In the genomic region with DNA sequence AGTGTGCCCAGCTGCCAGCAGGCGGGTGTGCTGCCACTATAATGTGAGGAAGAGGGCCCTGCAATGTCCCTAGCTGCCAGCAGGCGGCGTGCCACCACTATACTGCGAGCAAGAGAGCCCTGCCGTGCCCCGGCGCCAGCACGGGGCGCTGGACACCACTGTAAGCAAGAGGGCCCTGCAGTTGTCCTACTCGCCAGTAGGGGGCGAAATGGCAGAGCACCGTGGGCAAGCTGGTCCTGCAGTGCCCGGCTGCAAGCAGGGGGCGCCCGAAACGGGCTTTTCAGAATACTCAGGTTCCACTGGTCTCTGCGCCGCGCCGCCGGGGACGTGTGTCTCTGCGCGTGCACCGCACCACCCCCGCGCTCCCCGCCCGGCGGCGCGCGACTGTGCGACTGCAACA, we compare ENCODE assay signal across 8 cellular contexts. TPM values are rescaled to one million over a fixed set of nuclear protein-coding genes. Genes with fewer than 3 reads are reported as not detected.
DNase-seq lines count a peak whose midpoint lies in the region; FAIRE-seq and TF ChIP-seq lines count a peak whose summit lies in the region.
"Not testable (repeated sequence)": the region's sequence is repeated elsewhere in the genome, so short reads cannot be mapped to it uniquely, and the experiment has no call there.

No MANE protein-coding gene starts in this region.

- not testable (repeated sequence) for H2AFZ ChIP-seq in SK-N-SH (ENCODE audit: low read depth); endothelial cell of umbilical vein (ENCODE audit: low read depth, low read length)

- H3K9me2 ChIP-seq in SK-N-SH, result not testable (repeated sequence)

- intact Hi-C loops in endothelial cell of umbilical vein (cut with micrococcal nuclease), result not testable (repeated sequence)

- CTCF ChIA-PET in SK-N-SH (lab: Yijun Ruan, JAX), result interaction anchor here (1.0 to 1.4 kb wide), 2 partner anchors 11 to 54 kb away, joined by 3 to 5 read pairs; no protein-coding TSS in a partner anchor
- CTCF ChIA-PET in endothelial cell of umbilical vein (lab: Charles Lee), result not testable (repeated sequence)

- H3K27me3 ChIP-seq in SK-N-SH (ENCODE audit: insufficient read depth), result not testable (repeated sequence)
- H3K27me3 ChIP-seq in endothelial cell of umbilical vein (ENCODE audit: control insufficient read depth in 2 of 2, insufficient read depth in 2 of 2, low read length in 2 of 2), result peaks cover 9 to 11% of the 10 kb centered on the region in 2 experiments

- not testable (repeated sequence) for H3K4me3 ChIP-seq in AG10803 (ENCODE audit: low read length); NB4 (ENCODE audit: low read depth, low read length); SK-N-SH (ENCODE audit: low read depth in 2 of 2, low read length in 1 of 2); endothelial cell of umbilical vein (replicated peaks in 1 of 3; ENCODE audit: insufficient read depth in 1 of 3, low read depth in 1 of 3, low read length in 3 of 3)

- H3K4me1 ChIP-seq in SK-N-SH (ENCODE audit: control insufficient read depth in 1 of 2, insufficient read depth in 2 of 2, low read depth in 1 of 2, low read length in 1 of 2); endothelial cell of umbilical vein (ENCODE audit: control insufficient read depth, extremely low read depth, insufficient read depth, low read length): not testable (repeated sequence)

- BruUV-seq in endothelial cell of umbilical vein (replicated peaks; lab: Mats Ljungman, UMichigan), result not testable (repeated sequence)

- not testable (repeated sequence) for H3K36me3 ChIP-seq in SK-N-SH (replicated peaks in 1 of 2; ENCODE audit: control insufficient read depth in 1 of 2, insufficient read depth in 2 of 2, low read length in 1 of 2); endothelial cell of umbilical vein (ENCODE audit: control insufficient read depth in 2 of 2, extremely low read depth in 1 of 2, insufficient read depth in 2 of 2, low read length in 2 of 2)

- TF ChIP-seq EP300 in SK-N-SH (IDR thresholded peaks at IDR 0.05; ENCODE audit: borderline replicate concordance in 1 of 2, low read depth in 1 of 2, low read length in 1 of 2), result not testable (repeated sequence)

- TF ChIP-seq POLR2A in NB4 (IDR thresholded peaks at IDR 0.05; ENCODE audit: extremely low read depth, insufficient read length); endothelial cell of umbilical vein (IDR thresholded peaks at IDR 0.05; ENCODE audit: low read depth, low read length): not testable (repeated sequence)

- dilution Hi-C loops in endothelial cell of umbilical vein (cut with MboI; ENCODE audit: extremely low pct_ligation_motif_present, low sequenced_read_pairs), result not testable (repeated sequence)

- not testable (repeated sequence) for H3K4me2 ChIP-seq in SK-N-SH; endothelial cell of umbilical vein (ENCODE audit: insufficient read depth, low read length)

- not testable (repeated sequence) for H3K27ac ChIP-seq in SK-N-SH (ENCODE audit: low read depth in 2 of 2, low read length in 1 of 2); endothelial cell of umbilical vein (ENCODE audit: insufficient read depth, low read depth, low read length)

- not testable (repeated sequence) for H3K9me3 ChIP-seq in SK-N-SH; endothelial cell of umbilical vein (replicated peaks; ENCODE audit: control insufficient read depth, insufficient read depth, low read length)

- peak; percentile 29 for TF ChIP-seq CTCF in AG10803 (conservative IDR thresholded peaks at IDR 0.05; ENCODE audit: low read length)
- peak; percentile 49 for TF ChIP-seq CTCF in GM12872 (IDR thresholded peaks at IDR 0.05; ENCODE audit: insufficient read depth, low read depth, low read length)
- TF ChIP-seq CTCF in NB4 (IDR thresholded peaks at IDR 0.05; ENCODE audit: low read depth, low read length), result peak; percentile 33
- peak; percentile 61 for TF ChIP-seq CTCF in SK-N-SH (IDR thresholded peaks at IDR 0.05)
- peak; percentile 32 to 36 for TF ChIP-seq CTCF in endothelial cell of umbilical vein (IDR thresholded peaks at IDR 0.05; ENCODE audit: extremely low read depth in 1 of 2, insufficient read depth in 1 of 2, low read depth in 1 of 2, low read length in 2 of 2)

- not testable (repeated sequence) for H3K9me1 ChIP-seq in endothelial cell of umbilical vein (replicated peaks; ENCODE audit: control insufficient read depth, extremely low read depth, insufficient read depth, low read length)

- WGBS in SK-N-SH (ENCODE audit: low lambda C conversion rate), result 72% methylated on average over 26 of the region's 34 CpGs

- not testable (repeated sequence) for H3K79me2 ChIP-seq in SK-N-SH (ENCODE audit: insufficient read depth); endothelial cell of umbilical vein (ENCODE audit: control insufficient read depth, insufficient read depth, low read length)

- not testable (repeated sequence) for TF ChIP-seq RAD21 in SK-N-SH (IDR thresholded peaks at IDR 0.05; ENCODE audit: low read length)

- FAIRE-seq in endothelial cell of umbilical vein (lab: Jason Lieb, UNC), result not testable (repeated sequence)

- not testable (repeated sequence) for DNase-seq in AG10803 (ENCODE audit: low read depth); endothelial cell of umbilical vein (ENCODE audit: low read depth, low spot score)
- DNase-seq in NB4 (ENCODE audit: low read depth) (peak; percentile 58), SK-N-SH (peak; percentile 38), kidney tubule cell (ENCODE audit: low spot score) (peak; percentile 33)
- DNase-seq in activated naive CD4-positive, alpha-beta T cell treated with anti-CD3 and anti-CD28 coated beads, Interleukin-2, amount 50 U/mL, for 16 hours, result peak; percentile 28
- DNase-seq in stimulated activated CD4-positive, alpha-beta T cell treated with anti-CD3 and anti-CD28 coated beads, Interleukin-2, amount 100 ng/mL, for 24 hours, result peak; percentile 33 to 46

- not testable (repeated sequence) for H3K9ac ChIP-seq in SK-N-SH; endothelial cell of umbilical vein (replicated peaks; ENCODE audit: extremely low read depth, insufficient read depth, low read length)

- H3F3A ChIP-seq in SK-N-SH (replicated peaks; ENCODE audit: insufficient read depth), result not testable (repeated sequence)

- POLR2A ChIA-PET in SK-N-SH (lab: Yijun Ruan, JAX); endothelial cell of umbilical vein (lab: Charles Lee): not testable (repeated sequence)

- H4K20me1 ChIP-seq in SK-N-SH (ENCODE audit: insufficient read depth); endothelial cell of umbilical vein (replicated peaks; ENCODE audit: control insufficient read depth, extremely low read depth, insufficient read depth, low read length): not testable (repeated sequence)

RNA-seq across cellular contexts. Expression of gene CHAMP1, which starts 38.5 kb away (rescaled TPM):
- 25.9 and 28.6 TPM in 2 replicates for polyA plus RNA-seq in SK-N-SH (2012; rRNA removed)
- polyA plus RNA-seq in SK-N-SH (2012; cell fraction: cytosol; rRNA removed), result 29.3 and 29.4 TPM in 2 replicates
- polyA plus RNA-seq in SK-N-SH (2012; cell fraction: nucleus; rRNA removed), result 13.8 and 14.7 TPM in 2 replicates
- total RNA-seq in endothelial cell of umbilical vein, result 21.2 and 24.1 TPM in 2 replicates
- polyA plus RNA-seq in endothelial cell of umbilical vein, result 14.7 and 19.2 TPM in 2 replicates
- 17.8 and 19.8 TPM in 2 replicates for polyA plus RNA-seq in endothelial cell of umbilical vein (2011; cell fraction: cytosol; rRNA removed)
- 9.7 and 12.8 TPM in 2 replicates for polyA plus RNA-seq in endothelial cell of umbilical vein (2011; cell fraction: nucleus; rRNA removed)
- polyA plus RNA-seq in endothelial cell of umbilical vein (2012), result 13.9 and 20.2 TPM in 2 replicates
- 5.9 and 7.1 TPM in 2 replicates for polyA minus RNA-seq in endothelial cell of umbilical vein
- polyA minus RNA-seq in endothelial cell of umbilical vein (2011; cell fraction: cytosol; rRNA and poly(A)+ RNA removed), result 28.5 TPM
- 7.3 and 10.2 TPM in 2 replicates for polyA minus RNA-seq in endothelial cell of umbilical vein (2011; cell fraction: nucleus; rRNA and poly(A)+ RNA removed)
